17 cellular contexts compared by ENCODE assay signal in genomic region chr3:138432576-138433240, GRCh38. TPM values are rescaled to one million over a fixed set of nuclear protein-coding genes. Genes with fewer than 3 reads are reported as not detected.
DNase-seq lines count a peak whose midpoint lies in the region; ATAC-seq lines count a peak whose summit lies in the region.
"Had no signal": no experiment of that assay in that cellular context is flagged by ENCODE, and none has a peak within 500 bp of the region (broad histone marks: within the 10 kb centered on the region; RNA-seq: fewer than 3 reads in every experiment).

No MANE protein-coding gene starts in this region.

- no peaks in the 10 kb centered on the region for H3K36me3 Mint-ChIP-seq in activated T-helper 1 cell treated with anti-CD3 and anti-CD28 coated beads, Interleukin-12 subunit alpha, Interleukin-12 subunit beta, Interleukin-2, Interleukin-4 antibody, amounts not matched to agents 30 ng/mL and 10 ng/mL and 1 ng/mL, durations not matched to agents 14 hours and 24 hours and 36 hours (ENCODE audit: low read depth)
- H3K36me3 Mint-ChIP-seq in stimulated activated effector memory CD8-positive, alpha-beta T cell treated with anti-CD3 and anti-CD28 coated beads, Interleukin-12 subunit alpha, Interleukin-12 subunit beta, amount 100 ng/mL, for 72 hours = no peaks in the 10 kb centered on the region
- H3K36me3 Mint-ChIP-seq in T-cell = no peaks in the 10 kb centered on the region
- H3K36me3 Mint-ChIP-seq: CD8-positive, alpha-beta memory T cell had no signal

- peak overlapping the region; percentile 24 for H2AK5ac ChIP-seq in mesendoderm (ENCODE audit: low read length)

- no peak overlapping the region for H2BK120ac ChIP-seq in mesendoderm (ENCODE audit: low read depth, low read length)

- no peak for ATAC-seq in stimulated activated effector memory CD8-positive, alpha-beta T cell treated with anti-CD3 and anti-CD28 coated beads, Interleukin-12 subunit alpha, Interleukin-12 subunit beta, amount 100 ng/mL, for 72 hours
- ATAC-seq in T-cell (replicated peaks in 1 of 4) = no peak

- no peak overlapping the region for H4K5ac ChIP-seq in mesendoderm (ENCODE audit: low read length)

- H3K23ac ChIP-seq in mesendoderm (ENCODE audit: low read length) = no peak overlapping the region

- peaks cover 4% of the 10 kb centered on the region for H3K27me3 ChIP-seq in mesendoderm (ENCODE audit: insufficient read depth, low read length, poor library complexity)

- no peak overlapping the region for H3K27ac ChIP-seq in mesendoderm (ENCODE audit: low read depth, low read length)
- H3K27ac ChIP-seq: 22Rv1, BLaER1 had no signal

- H3K9ac ChIP-seq in mesendoderm (ENCODE audit: low read length) = no peak overlapping the region
- H3K9ac ChIP-seq: BLaER1 had no signal

- H3K56ac ChIP-seq in mesendoderm (ENCODE audit: low read length) = no peak overlapping the region

- no CpG with 5 or more reads among the region's 4 CpGs for WGBS in mesendoderm (ENCODE audit: extremely low coverage, insufficient coverage, low lambda C conversion rate)

- no peak overlapping the region for H3K18ac ChIP-seq in mesendoderm (ENCODE audit: low read length)

- H4K8ac ChIP-seq in mesendoderm (ENCODE audit: low read depth, low read length) = no peak overlapping the region

- H3K4me3 ChIP-seq in mesendoderm (ENCODE audit: low read length) = no peak overlapping the region
- H3K4me3 ChIP-seq: BLaER1 had no signal

- H2BK5ac ChIP-seq in mesendoderm (ENCODE audit: low read length) = no peak overlapping the region

- H3K4me3 Mint-ChIP-seq in activated T-helper 1 cell treated with anti-CD3 and anti-CD28 coated beads, Interleukin-12 subunit alpha, Interleukin-12 subunit beta, Interleukin-2, Interleukin-4 antibody, amounts not matched to agents 30 ng/mL and 10 ng/mL and 1 ng/mL, durations not matched to agents 14 hours and 24 hours and 36 hours = peak overlapping the region; percentile 22
- peak overlapping the region; percentile 62 for H3K4me3 Mint-ChIP-seq in stimulated activated effector memory CD8-positive, alpha-beta T cell treated with anti-CD3 and anti-CD28 coated beads, Interleukin-12 subunit alpha, Interleukin-12 subunit beta, amount 100 ng/mL, for 72 hours
- H3K4me3 Mint-ChIP-seq in T-cell = peak overlapping the region in 1 of 3 donors; percentile 70

- H3K36me3 ChIP-seq in mesendoderm (ENCODE audit: control insufficient read depth, insufficient read depth, low read length) = no peaks in the 10 kb centered on the region
- H3K36me3 ChIP-seq: BLaER1 had no signal

- peak; percentile 60 for DNase-seq in activated effector memory CD4-positive, alpha-beta T cell treated with anti-CD3 and anti-CD28 coated beads, Interleukin-2, amount 50 U/mL, for 16 hours
- no peak for DNase-seq in activated effector memory CD4-positive, alpha-beta T cell treated with Interleukin-2 at 50 U/mL for 16 hours
- DNase-seq in activated T-helper 1 cell treated with anti-CD3 and anti-CD28 coated beads, Interleukin-12 subunit alpha, Interleukin-12 subunit beta, Interleukin-2, Interleukin-4 antibody, amounts not matched to agents 30 ng/mL and 10 ng/mL and 1 ng/mL, durations not matched to agents 14 hours and 24 hours and 36 hours (ENCODE audit: low spot score) = no peak
- DNase-seq in mesendoderm = no peak
- no peak for DNase-seq in stimulated activated effector memory CD8-positive, alpha-beta T cell treated with anti-CD3 and anti-CD28 coated beads, Interleukin-12 subunit alpha, Interleukin-12 subunit beta, amount 100 ng/mL, for 72 hours (ENCODE audit: low spot score in 2 of 2)
- DNase-seq in activated CD8-positive, alpha-beta memory T cell treated with anti-CD3 and anti-CD28 coated beads for 24 hours = no peak
- DNase-seq in T-cell = no peak
- no peak for DNase-seq in activated naive CD4-positive, alpha-beta T cell (lab: John Stamatoyannopoulos, UW)
- DNase-seq: AML-193; Caco-2; CD8-positive, alpha-beta memory T cell; DND-41; GDM1; HCEC 1CT; HFFc6 had no signal

- POLR2A ChIA-PET in T-cell (lab: Charles Lee) = no interaction called here

- H3K27ac Mint-ChIP-seq in activated T-helper 1 cell treated with anti-CD3 and anti-CD28 coated beads, Interleukin-12 subunit alpha, Interleukin-12 subunit beta, Interleukin-2, Interleukin-4 antibody, amounts not matched to agents 30 ng/mL and 10 ng/mL and 1 ng/mL, durations not matched to agents 14 hours and 24 hours and 36 hours = no peak overlapping the region
- H3K27ac Mint-ChIP-seq in stimulated activated effector memory CD8-positive, alpha-beta T cell treated with anti-CD3 and anti-CD28 coated beads, Interleukin-12 subunit alpha, Interleukin-12 subunit beta, amount 100 ng/mL, for 72 hours = no peak overlapping the region
- no peak overlapping the region for H3K27ac Mint-ChIP-seq in T-cell
- H3K27ac Mint-ChIP-seq: CD8-positive, alpha-beta memory T cell; HFFc6 had no signal

- H3K27me3 Mint-ChIP-seq in activated T-helper 1 cell treated with anti-CD3 and anti-CD28 coated beads, Interleukin-12 subunit alpha, Interleukin-12 subunit beta, Interleukin-2, Interleukin-4 antibody, amounts not matched to agents 30 ng/mL and 10 ng/mL and 1 ng/mL, durations not matched to agents 14 hours and 24 hours and 36 hours (ENCODE audit: insufficient read depth) = peaks cover 54% of the 10 kb centered on the region
- H3K27me3 Mint-ChIP-seq in T-cell = peaks cover 40 to 57% of the 10 kb centered on the region in 2 donors

- no peaks in the 10 kb centered on the region for H3K79me2 ChIP-seq in mesendoderm (ENCODE audit: control insufficient read depth, insufficient read depth, low read length)

- intact Hi-C loops in activated T-helper 1 cell treated with anti-CD3 and anti-CD28 coated beads, Interleukin-12 subunit alpha, Interleukin-12 subunit beta, Interleukin-2, Interleukin-4 antibody, amounts not matched to agents 30 ng/mL and 10 ng/mL and 1 ng/mL, durations not matched to agents 14 hours and 24 hours and 36 hours (cut with micrococcal nuclease) = loop anchor here (5.0 kb wide), 1 partner anchor 245 kb away; the partner anchor contains the start of gene ARMC8

- peaks cover 5% of the 10 kb centered on the region for H3K4me1 Mint-ChIP-seq in activated T-helper 1 cell treated with anti-CD3 and anti-CD28 coated beads, Interleukin-12 subunit alpha, Interleukin-12 subunit beta, Interleukin-2, Interleukin-4 antibody, amounts not matched to agents 30 ng/mL and 10 ng/mL and 1 ng/mL, durations not matched to agents 14 hours and 24 hours and 36 hours (ENCODE audit: low read depth)
- peaks cover 12% of the 10 kb centered on the region for H3K4me1 Mint-ChIP-seq in stimulated activated effector memory CD8-positive, alpha-beta T cell treated with anti-CD3 and anti-CD28 coated beads, Interleukin-12 subunit alpha, Interleukin-12 subunit beta, amount 100 ng/mL, for 72 hours
- H3K4me1 Mint-ChIP-seq in T-cell = peaks cover 0 to 18% (median 16%) of the 10 kb centered on the region in 3 donors

- H2BK15ac ChIP-seq in mesendoderm (replicated peaks; ENCODE audit: low read depth) = no peak overlapping the region

- CTCF ChIA-PET in T-cell (lab: Charles Lee) = interaction anchor here in 1 of 2 donors (1.4 kb wide), 1 partner anchor 14 kb away, joined by 6 read pairs; no protein-coding TSS in a partner anchor

- no peaks in the 10 kb centered on the region for H3K79me1 ChIP-seq in mesendoderm (ENCODE audit: low read length)

- H3K9me3 Mint-ChIP-seq in activated T-helper 1 cell treated with anti-CD3 and anti-CD28 coated beads, Interleukin-12 subunit alpha, Interleukin-12 subunit beta, Interleukin-2, Interleukin-4 antibody, amounts not matched to agents 30 ng/mL and 10 ng/mL and 1 ng/mL, durations not matched to agents 14 hours and 24 hours and 36 hours = no peaks in the 10 kb centered on the region
- H3K9me3 Mint-ChIP-seq in stimulated activated effector memory CD8-positive, alpha-beta T cell treated with anti-CD3 and anti-CD28 coated beads, Interleukin-12 subunit alpha, Interleukin-12 subunit beta, amount 100 ng/mL, for 72 hours = no peaks in the 10 kb centered on the region
- H3K9me3 Mint-ChIP-seq in T-cell = no peaks in the 10 kb centered on the region
- H3K9me3 Mint-ChIP-seq: CD8-positive, alpha-beta memory T cell; HFFc6 had no signal

- no peak overlapping the region for H3K4ac ChIP-seq in mesendoderm (ENCODE audit: low read depth, low read length)

- H3K4me1 ChIP-seq in mesendoderm (ENCODE audit: control insufficient read depth, low read depth, low read length) = no peaks in the 10 kb centered on the region
- H3K4me1 ChIP-seq: BLaER1 had no signal

- H3K4me2 ChIP-seq in mesendoderm (ENCODE audit: low read length) = no peak overlapping the region
- H3K4me2 ChIP-seq: BLaER1 had no signal

RNA-seq across cellular contexts. Expression of gene ESYT3, which starts 1.7 kb away (rescaled TPM):
- 0.34 and 0.44 TPM in 2 replicates for total RNA-seq in activated T-helper 1 cell treated with anti-CD3 and anti-CD28 coated beads, Interleukin-12 subunit alpha, Interleukin-12 subunit beta, Interleukin-2, Interleukin-4 antibody, amounts not matched to agents 30 ng/mL and 10 ng/mL and 1 ng/mL, durations not matched to agents 14 hours and 24 hours and 36 hours
- polyA plus RNA-seq in mesendoderm (2013, experiment 1 of 2) = 1.9 TPM
- polyA plus RNA-seq in mesendoderm (2013, experiment 2 of 2) = 1.9 TPM
- total RNA-seq in T-cell = under 1 TPM in 2 of 5 donors, not detected in 3; 0.10 to 0.20 TPM
- polyA plus RNA-seq: CD8-positive, alpha-beta memory T cell had no signal
